Comparison of ENCODE assay signal across 18 cellular contexts in genomic region chr3:45559560-45560118, GRCh38. TPM values are rescaled to one million over a fixed set of nuclear protein-coding genes. Genes with fewer than 3 reads are reported as not detected.
A peak's percentile ranks its signal among the peaks of the same experiment; 100 is the strongest.
DNase-seq lines count a peak whose midpoint lies in the region; ATAC-seq and TF ChIP-seq lines count a peak whose summit lies in the region.
"Had no signal": no experiment of that assay in that cellular context is flagged by ENCODE, and none has a peak within 500 bp of the region (broad histone marks: within the 10 kb centered on the region; RNA-seq: fewer than 3 reads in every experiment).

No MANE protein-coding gene starts in this region.

- WGBS in esophagus, 2 donors, result 71 to 74% methylated on average over 10 of the region's 10 CpGs
- 70 to 74% methylated on average over 10 of the region's 10 CpGs for WGBS in lung, 2 donors

- H3K4me3 ChIP-seq in esophagus (ENCODE audit: low read depth in 1 of 2, low read length in 2 of 2) (no peak overlapping the region), lung (no peak overlapping the region), stomach smooth muscle (ENCODE audit: low read length in 2 of 2) (no peak overlapping the region)
- H3K4me3 ChIP-seq: GM12878 had no signal

- no peak for DNase-seq in CD14-positive monocyte (ENCODE audit: low spot score)
- no peak for DNase-seq in lung (ENCODE audit: low spot score)
- DNase-seq in NCI-H187 treated with DMSO at 0.1 percent for 48 hours (lab: John Stamatoyannopoulos, UW), result no peak
- DNase-seq in activated T-cell treated with anti-CD3 and anti-CD28 coated beads, Interleukin-2, amount 50 U/mL, for 1 hour, result no peak
- no peak for DNase-seq in HuH-7.5 (ENCODE audit: low spot score)
- DNase-seq: activated CD4-positive, CD25-positive, alpha-beta regulatory T cell; activated CD8-positive, alpha-beta memory T cell treated with anti-CD3 and anti-CD28 coated beads, Interleukin-2, amount 10 ng/mL, durations not matched to agents 7 days and 5 days; activated naive CD4-positive, alpha-beta T cell treated with anti-CD3 and anti-CD28 coated beads for 36 hours; central memory CD4-positive, alpha-beta T cell; HFFc6; NCI-H187; NCI-H69; stimulated activated CD4-positive, alpha-beta T cell treated with anti-CD3 and anti-CD28 coated beads, Interleukin-15, amount 100 ng/mL, for 24 hours; T-cell had no signal

- H3K4me3 Mint-ChIP-seq in CD14-positive monocyte, result no peak overlapping the region
- H3K4me3 Mint-ChIP-seq: activated CD8-positive, alpha-beta memory T cell treated with anti-CD3 and anti-CD28 coated beads, Interleukin-2, amount 10 ng/mL, durations not matched to agents 7 days and 5 days; activated naive CD4-positive, alpha-beta T cell treated with anti-CD3 and anti-CD28 coated beads for 36 hours; HFFc6; T-cell had no signal

- H3K9me3 Mint-ChIP-seq in CD14-positive monocyte, result no peaks in the 10 kb centered on the region
- H3K9me3 Mint-ChIP-seq: activated naive CD4-positive, alpha-beta T cell treated with anti-CD3 and anti-CD28 coated beads for 36 hours; T-cell had no signal

- no peak overlapping the region for H3K9ac ChIP-seq in stomach smooth muscle (ENCODE audit: low read length in 2 of 2)

- peaks cover 24% of the 10 kb centered on the region for H3K4me1 Mint-ChIP-seq in CD14-positive monocyte
- H3K4me1 Mint-ChIP-seq: activated CD8-positive, alpha-beta memory T cell treated with anti-CD3 and anti-CD28 coated beads, Interleukin-2, amount 10 ng/mL, durations not matched to agents 7 days and 5 days; T-cell had no signal

- H3K27me3 ChIP-seq in esophagus (ENCODE audit: control insufficient read depth in 1 of 2, insufficient read depth in 2 of 2, low read length in 2 of 2) (no peaks in the 10 kb centered on the region), lung (ENCODE audit: control insufficient read depth, insufficient read depth) (no peaks in the 10 kb centered on the region), stomach smooth muscle (ENCODE audit: control insufficient read depth in 1 of 2, insufficient read depth in 2 of 2, low read length in 2 of 2) (no peaks in the 10 kb centered on the region)

- H3K27me3 Mint-ChIP-seq in CD14-positive monocyte (ENCODE audit: low read depth in 3 of 3), result peaks cover 0 to 5% (median 3%) of the 10 kb centered on the region in 3 donors
- H3K27me3 Mint-ChIP-seq: activated CD8-positive, alpha-beta memory T cell treated with anti-CD3 and anti-CD28 coated beads, Interleukin-2, amount 10 ng/mL, durations not matched to agents 7 days and 5 days; T-cell had no signal

- no peaks in the 10 kb centered on the region for H3K36me3 ChIP-seq in esophagus (ENCODE audit: control insufficient read depth in 2 of 2, insufficient read depth in 2 of 2, low read length in 1 of 2)
- no peaks in the 10 kb centered on the region for H3K36me3 ChIP-seq in lung (ENCODE audit: control insufficient read depth in 2 of 2, insufficient read depth in 2 of 2, low read length in 2 of 2)
- H3K36me3 ChIP-seq in stomach smooth muscle (ENCODE audit: control insufficient read depth in 2 of 2, insufficient read depth in 2 of 2, low read length in 2 of 2), result no peaks in the 10 kb centered on the region

- H3K4me1 ChIP-seq in esophagus (ENCODE audit: control insufficient read depth in 2 of 2, insufficient read depth in 2 of 2, low read length in 1 of 2) (peaks cover 2 to 3% of the 10 kb centered on the region in 2 donors), lung (ENCODE audit: control insufficient read depth in 2 of 2, insufficient read depth in 2 of 2, low read length in 2 of 2) (peaks cover 9 to 18% of the 10 kb centered on the region in 2 donors), stomach smooth muscle (ENCODE audit: control insufficient read depth, insufficient read depth, low read length) (peaks cover 20% of the 10 kb centered on the region)

- TF ChIP-seq CTCF in CD14-positive monocyte (IDR thresholded peaks at IDR 0.05), result no peak
- TF ChIP-seq CTCF in lung (IDR thresholded peaks at IDR 0.05; ENCODE audit: control extremely low read depth, extremely low read depth), result no peak

- peaks cover 2% of the 10 kb centered on the region in 2 donors for H3K36me3 Mint-ChIP-seq in CD14-positive monocyte
- H3K36me3 Mint-ChIP-seq: activated CD8-positive, alpha-beta memory T cell treated with anti-CD3 and anti-CD28 coated beads, Interleukin-2, amount 10 ng/mL, durations not matched to agents 7 days and 5 days; T-cell had no signal

- H3K9me3 ChIP-seq in esophagus (ENCODE audit: control insufficient read depth in 2 of 2, insufficient read depth in 1 of 2, low read depth in 1 of 2, low read length in 1 of 2) (no peaks in the 10 kb centered on the region), lung (ENCODE audit: control insufficient read depth in 2 of 2, insufficient read depth in 1 of 2, low read length in 1 of 2) (no peaks in the 10 kb centered on the region), stomach smooth muscle (ENCODE audit: control insufficient read depth in 2 of 2, low read length in 2 of 2) (peaks cover 0 to 3% of the 10 kb centered on the region in 2 donors)

- H3K27ac Mint-ChIP-seq in CD14-positive monocyte, result peak overlapping the region in 5 of 7 donors; percentile 45 to 76 (median 53)
- H3K27ac Mint-ChIP-seq: activated CD8-positive, alpha-beta memory T cell treated with anti-CD3 and anti-CD28 coated beads, Interleukin-2, amount 10 ng/mL, durations not matched to agents 7 days and 5 days; activated naive CD4-positive, alpha-beta T cell treated with anti-CD3 and anti-CD28 coated beads for 36 hours; HFFc6; T-cell had no signal

- intact Hi-C loops in CD14-positive monocyte (cut with micrococcal nuclease), result no loop called here

- ATAC-seq in lung (ENCODE audit: insufficient read depth, low FRiP score), result no peak
- no peak for ATAC-seq in GM21515 (IDR thresholded peaks at IDR 0.05; ENCODE audit: unreplicated experiment)
- ATAC-seq: activated CD8-positive, alpha-beta memory T cell treated with anti-CD3 and anti-CD28 coated beads, Interleukin-2, amount 10 ng/mL, durations not matched to agents 7 days and 5 days; GM12878; T-cell had no signal

- peak overlapping the region; percentile 58 to 86 for H3K27ac ChIP-seq in esophagus (ENCODE audit: low read depth in 2 of 2, low read length in 1 of 2)
- H3K27ac ChIP-seq in lung (ENCODE audit: low read depth in 1 of 2, low read length in 1 of 2), result peak overlapping the region; percentile 55 to 78
- peak overlapping the region; percentile 55 for H3K27ac ChIP-seq in stomach smooth muscle (ENCODE audit: low read length)

RNA-seq across cellular contexts. Expression of gene LIMD1, which starts 34.9 kb away (rescaled TPM):
- 1 to 10 TPM; 6.0 to 8.5 TPM for polyA plus RNA-seq in CD14-positive monocyte
- 1 to 10 TPM; 3.2 to 6.0 TPM for polyA plus RNA-seq in esophagus
- total RNA-seq in lung, result 100 to 1,000 TPM in 1 of 2 donors, 10 to 100 TPM in 1; 70.0 to 123 TPM
- polyA plus RNA-seq in lung, result 10 to 100 TPM in 1 of 2 donors, 1 to 10 TPM in 1; 9.3 to 18.5 TPM
